1 cellular context compared by ENCODE assay signal in the genomic region with DNA sequence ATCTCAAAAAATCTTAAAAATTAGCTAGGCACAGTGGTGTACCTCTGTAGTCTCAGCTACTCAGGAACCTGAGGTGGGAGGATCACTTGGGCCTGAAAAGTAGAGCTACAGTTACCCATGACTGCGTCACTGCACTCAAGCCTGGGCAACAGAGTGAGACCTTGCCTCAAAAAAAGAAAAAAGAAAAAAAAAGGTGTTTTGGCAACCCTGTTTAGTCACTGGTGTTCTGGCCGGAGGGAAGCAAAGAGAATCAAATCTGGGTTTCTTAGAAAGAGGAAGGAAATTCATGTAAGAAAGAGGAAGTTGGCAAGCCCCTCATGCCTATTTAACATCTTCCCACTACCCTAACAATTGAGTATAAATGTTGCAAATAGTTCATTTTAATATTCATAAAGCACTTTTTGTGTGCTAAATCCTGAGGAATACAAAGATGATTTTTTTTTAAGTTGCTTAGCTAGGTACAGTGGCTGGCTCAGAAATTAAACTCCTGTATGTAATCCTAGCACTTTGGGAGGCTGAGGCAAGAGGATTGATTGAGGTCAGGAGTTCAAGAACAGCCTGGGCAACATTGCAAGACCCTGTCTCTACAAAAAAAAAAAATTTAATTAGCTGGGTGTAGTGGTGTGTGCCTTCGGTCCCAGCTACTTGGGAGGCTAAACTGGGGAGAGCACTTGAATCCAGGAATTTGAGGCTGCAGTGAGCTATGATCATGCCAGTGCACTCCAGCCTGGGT.
TF ChIP-seq lines count a peak whose summit lies in the region.

No MANE protein-coding gene starts in this region.

TF ChIP-seq in HepG2, 621 proteins besides CTCF, POLR2A, EP300 and RAD21:
- TF ChIP-seq RFX3 (CRISPR knock-in tag; IDR thresholded peaks at IDR 0.05) (no peak), REXO4 (CRISPR knock-in tag; IDR thresholded peaks at IDR 0.05; ENCODE audit: borderline replicate concordance) (no peak), EEA1 (CRISPR knock-in tag; IDR thresholded peaks at IDR 0.05; ENCODE audit: borderline replicate concordance) (no peak), KLF15 (CRISPR knock-in tag; IDR thresholded peaks at IDR 0.05; ENCODE audit: borderline replicate concordance) (no peak), NR1H2 (CRISPR knock-in tag; IDR thresholded peaks at IDR 0.05; ENCODE audit: borderline replicate concordance, low read depth) (no peak), SATB2 (CRISPR knock-in tag; IDR thresholded peaks at IDR 0.05) (no peak), TAF1 (CRISPR knock-in tag; IDR thresholded peaks at IDR 0.05) (no peak), PRPF4 (IDR thresholded peaks at IDR 0.05; ENCODE audit: low read depth, low read length, poor library complexity, severe bottlenecking) (no peak), MIXL1 (CRISPR knock-in tag; IDR thresholded peaks at IDR 0.05) (no peak), SIX4 (CRISPR knock-in tag; IDR thresholded peaks at IDR 0.05) (no peak), RARG (CRISPR knock-in tag; IDR thresholded peaks at IDR 0.05; ENCODE audit: low read depth) (no peak)
- TF ChIP-seq, protein P1, sequence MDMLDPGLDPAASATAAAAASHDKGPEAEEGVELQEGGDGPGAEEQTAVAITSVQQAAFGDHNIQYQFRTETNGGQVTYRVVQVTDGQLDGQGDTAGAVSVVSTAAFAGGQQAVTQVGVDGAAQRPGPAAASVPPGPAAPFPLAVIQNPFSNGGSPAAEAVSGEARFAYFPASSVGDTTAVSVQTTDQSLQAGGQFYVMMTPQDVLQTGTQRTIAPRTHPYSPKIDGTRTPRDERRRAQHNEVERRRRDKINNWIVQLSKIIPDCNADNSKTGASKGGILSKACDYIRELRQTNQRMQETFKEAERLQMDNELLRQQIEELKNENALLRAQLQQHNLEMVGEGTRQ (IDR thresholded peaks at IDR 0.05; ENCODE audit: low read depth, low read length): no peak
- TF ChIP-seq, protein P1 (CRISPR knock-in tag; IDR thresholded peaks at IDR 0.05; ENCODE audit: borderline replicate concordance): no peak
- TF ChIP-seq, protein P2, sequence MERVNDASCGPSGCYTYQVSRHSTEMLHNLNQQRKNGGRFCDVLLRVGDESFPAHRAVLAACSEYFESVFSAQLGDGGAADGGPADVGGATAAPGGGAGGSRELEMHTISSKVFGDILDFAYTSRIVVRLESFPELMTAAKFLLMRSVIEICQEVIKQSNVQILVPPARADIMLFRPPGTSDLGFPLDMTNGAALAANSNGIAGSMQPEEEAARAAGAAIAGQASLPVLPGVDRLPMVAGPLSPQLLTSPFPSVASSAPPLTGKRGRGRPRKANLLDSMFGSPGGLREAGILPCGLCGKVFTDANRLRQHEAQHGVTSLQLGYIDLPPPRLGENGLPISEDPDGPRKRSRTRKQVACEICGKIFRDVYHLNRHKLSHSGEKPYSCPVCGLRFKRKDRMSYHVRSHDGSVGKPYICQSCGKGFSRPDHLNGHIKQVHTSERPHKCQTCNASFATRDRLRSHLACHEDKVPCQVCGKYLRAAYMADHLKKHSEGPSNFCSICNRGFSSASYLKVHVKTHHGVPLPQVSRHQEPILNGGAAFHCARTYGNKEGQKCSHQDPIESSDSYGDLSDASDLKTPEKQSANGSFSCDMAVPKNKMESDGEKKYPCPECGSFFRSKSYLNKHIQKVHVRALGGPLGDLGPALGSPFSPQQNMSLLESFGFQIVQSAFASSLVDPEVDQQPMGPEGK (CRISPR knock-in tag; IDR thresholded peaks at IDR 0.05): no peak
- TF ChIP-seq, protein P3, sequence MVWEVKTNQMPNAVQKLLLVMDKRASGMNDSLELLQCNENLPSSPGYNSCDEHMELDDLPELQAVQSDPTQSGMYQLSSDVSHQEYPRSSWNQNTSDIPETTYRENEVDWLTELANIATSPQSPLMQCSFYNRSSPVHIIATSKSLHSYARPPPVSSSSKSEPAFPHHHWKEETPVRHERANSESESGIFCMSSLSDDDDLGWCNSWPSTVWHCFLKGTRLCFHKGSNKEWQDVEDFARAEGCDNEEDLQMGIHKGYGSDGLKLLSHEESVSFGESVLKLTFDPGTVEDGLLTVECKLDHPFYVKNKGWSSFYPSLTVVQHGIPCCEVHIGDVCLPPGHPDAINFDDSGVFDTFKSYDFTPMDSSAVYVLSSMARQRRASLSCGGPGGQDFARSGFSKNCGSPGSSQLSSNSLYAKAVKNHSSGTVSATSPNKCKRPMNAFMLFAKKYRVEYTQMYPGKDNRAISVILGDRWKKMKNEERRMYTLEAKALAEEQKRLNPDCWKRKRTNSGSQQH (CRISPR knock-in tag; IDR thresholded peaks at IDR 0.05; ENCODE audit: low read depth): no peak
- TF ChIP-seq, protein P4, sequence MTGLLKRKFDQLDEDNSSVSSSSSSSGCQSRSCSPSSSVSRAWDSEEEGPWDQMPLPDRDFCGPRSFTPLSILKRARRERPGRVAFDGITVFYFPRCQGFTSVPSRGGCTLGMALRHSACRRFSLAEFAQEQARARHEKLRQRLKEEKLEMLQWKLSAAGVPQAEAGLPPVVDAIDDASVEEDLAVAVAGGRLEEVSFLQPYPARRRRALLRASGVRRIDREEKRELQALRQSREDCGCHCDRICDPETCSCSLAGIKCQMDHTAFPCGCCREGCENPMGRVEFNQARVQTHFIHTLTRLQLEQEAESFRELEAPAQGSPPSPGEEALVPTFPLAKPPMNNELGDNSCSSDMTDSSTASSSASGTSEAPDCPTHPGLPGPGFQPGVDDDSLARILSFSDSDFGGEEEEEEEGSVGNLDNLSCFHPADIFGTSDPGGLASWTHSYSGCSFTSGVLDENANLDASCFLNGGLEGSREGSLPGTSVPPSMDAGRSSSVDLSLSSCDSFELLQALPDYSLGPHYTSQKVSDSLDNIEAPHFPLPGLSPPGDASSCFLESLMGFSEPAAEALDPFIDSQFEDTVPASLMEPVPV (CRISPR knock-in tag; IDR thresholded peaks at IDR 0.05): no peak
- TF ChIP-seq, protein P5, sequence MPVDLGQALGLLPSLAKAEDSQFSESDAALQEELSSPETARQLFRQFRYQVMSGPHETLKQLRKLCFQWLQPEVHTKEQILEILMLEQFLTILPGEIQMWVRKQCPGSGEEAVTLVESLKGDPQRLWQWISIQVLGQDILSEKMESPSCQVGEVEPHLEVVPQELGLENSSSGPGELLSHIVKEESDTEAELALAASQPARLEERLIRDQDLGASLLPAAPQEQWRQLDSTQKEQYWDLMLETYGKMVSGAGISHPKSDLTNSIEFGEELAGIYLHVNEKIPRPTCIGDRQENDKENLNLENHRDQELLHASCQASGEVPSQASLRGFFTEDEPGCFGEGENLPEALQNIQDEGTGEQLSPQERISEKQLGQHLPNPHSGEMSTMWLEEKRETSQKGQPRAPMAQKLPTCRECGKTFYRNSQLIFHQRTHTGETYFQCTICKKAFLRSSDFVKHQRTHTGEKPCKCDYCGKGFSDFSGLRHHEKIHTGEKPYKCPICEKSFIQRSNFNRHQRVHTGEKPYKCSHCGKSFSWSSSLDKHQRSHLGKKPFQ (CRISPR knock-in tag; IDR thresholded peaks at IDR 0.05; ENCODE audit: insufficient replicate concordance): no peak
